In genomic region chr6:56416247-56416646, GRCh38 we compare ENCODE assay signal across 14 cellular contexts.
"Had no signal": no experiment of that assay in that cellular context is flagged by ENCODE, and none has a peak within 500 bp of the region (broad histone marks: within the 10 kb centered on the region; RNA-seq: fewer than 3 reads in every experiment).

No MANE protein-coding gene starts in this region.

- H2AFZ ChIP-seq: hepatocyte had no signal

- H3K4me2 ChIP-seq: hepatocyte had no signal

- ATAC-seq: activated CD8-positive, alpha-beta memory T cell treated with anti-CD3 and anti-CD28 coated beads, Interleukin-2, amount 10 ng/mL, durations not matched to agents 7 days and 5 days; activated T-cell treated with anti-CD3 and anti-CD28 coated beads, Interleukin-2, amount 50 U/mL, for 4 hours had no signal

- H3K4me3 ChIP-seq: ascending aorta, colonic mucosa, hepatocyte, ovary, skin epidermis, stomach had no signal

- H3K9me3 ChIP-seq: ascending aorta, colonic mucosa, ovary, stomach had no signal

- H3K27me3 ChIP-seq: ascending aorta, colonic mucosa, hepatocyte, ovary, stomach had no signal

- DNase-seq: activated CD4-positive, alpha-beta T cell treated with anti-CD3 and anti-CD28 coated beads, Interleukin-2, amount 50 U/mL, for 48 hours; activated CD4-positive, CD25-positive, alpha-beta regulatory T cell treated with anti-CD3 and anti-CD28 coated beads, Interleukin-2, amount 50 U/mL, for 72 hours; activated CD8-positive, alpha-beta memory T cell treated with anti-CD3 and anti-CD28 coated beads, Interleukin-2, amount 10 ng/mL, durations not matched to agents 7 days and 5 days; activated gamma-delta T cell treated with Interleukin-2 at 50 U/mL for 16 hours; activated naive CD8-positive, alpha-beta T cell treated with anti-CD3 and anti-CD28 coated beads, Interleukin-2, amount 10 ng/mL, durations not matched to agents 7 days and 5 days; activated T-cell treated with anti-CD3 and anti-CD28 coated beads, Interleukin-2, amount 50 U/mL, for 4 hours; caudate nucleus; colonic mucosa; kidney; ovary; stomach had no signal

- H3K36me3 ChIP-seq: ascending aorta, colonic mucosa, ovary, stomach had no signal

- H3K4me1 ChIP-seq: colonic mucosa, stomach had no signal

- H3K79me2 ChIP-seq: hepatocyte had no signal

- H3K27ac ChIP-seq: ascending aorta, colonic mucosa, hepatocyte, ovary, stomach had no signal
